ENCODE assay signal across 9 cellular contexts in genomic region chr2:100588071-100588786, GRCh38. TPM values are rescaled to one million over a fixed set of nuclear protein-coding genes. Genes with fewer than 3 reads are reported as not detected.
DNase-seq lines count a peak whose midpoint lies in the region; ATAC-seq and TF ChIP-seq lines count a peak whose summit lies in the region.
"Had no signal": no experiment of that assay in that cellular context is flagged by ENCODE, and none has a peak within 500 bp of the region (broad histone marks: within the 10 kb centered on the region; RNA-seq: fewer than 3 reads in every experiment).

No MANE protein-coding gene starts in this region.

- peaks cover 3% of the 10 kb centered on the region for H3K36me3 Mint-ChIP-seq in activated CD8-positive, alpha-beta T cell treated with anti-CD3 and anti-CD28 coated beads, Interleukin-2, amount 10 ng/mL, durations not matched to agents 7 days and 5 days (ENCODE audit: low read depth)
- H3K36me3 Mint-ChIP-seq: IgD-negative memory B cell had no signal

- no peaks in the 10 kb centered on the region for H3K27me3 ChIP-seq in lung (ENCODE audit: control insufficient read depth, insufficient read depth)

- no peak overlapping the region for H3K4me3 ChIP-seq in lung

- H3K36me3 ChIP-seq in lung (ENCODE audit: control insufficient read depth in 2 of 2, insufficient read depth in 2 of 2, low read length in 2 of 2), result no peaks in the 10 kb centered on the region

- peak; percentile 67 for ATAC-seq in GM18498 (IDR thresholded peaks at IDR 0.05; ENCODE audit: unreplicated experiment)
- peak; percentile 60 for ATAC-seq in HG03066 (IDR thresholded peaks at IDR 0.05; ENCODE audit: low read depth, unreplicated experiment)
- peak; percentile 91 for ATAC-seq in activated CD8-positive, alpha-beta T cell treated with anti-CD3 and anti-CD28 coated beads, Interleukin-2, amount 10 ng/mL, durations not matched to agents 7 days and 5 days
- ATAC-seq in lung (ENCODE audit: insufficient read depth, low FRiP score), result peak; percentile 34

- POLR2A ChIA-PET in activated CD8-positive, alpha-beta T cell treated with anti-CD3 and anti-CD28 coated beads, Interleukin-2, amount 10 ng/mL, durations not matched to agents 7 days and 5 days (lab: Charles Lee), result interaction anchor here (0.7 to 1.0 kb wide), 2 partner anchors 26 to 118 kb away, joined by 3 to 6 read pairs; partner anchors contain the start of genes NMS and PDCL3

- peaks cover 53% of the 10 kb centered on the region for H3K4me1 Mint-ChIP-seq in activated CD8-positive, alpha-beta T cell treated with anti-CD3 and anti-CD28 coated beads, Interleukin-2, amount 10 ng/mL, durations not matched to agents 7 days and 5 days (ENCODE audit: low read depth)

- CTCF ChIA-PET in activated CD8-positive, alpha-beta T cell treated with anti-CD3 and anti-CD28 coated beads, Interleukin-2, amount 10 ng/mL, durations not matched to agents 7 days and 5 days (lab: Charles Lee), result interaction anchor here (1.1 to 1.2 kb wide), 3 partner anchors 12 to 26 kb away, joined by 3 to 8 read pairs (median 3); partner anchors contain the start of gene PDCL3

- peaks cover 0 to 2% of the 10 kb centered on the region in 2 donors for H3K4me1 ChIP-seq in lung (ENCODE audit: control insufficient read depth in 2 of 2, insufficient read depth in 2 of 2, low read length in 2 of 2)

- no peaks in the 10 kb centered on the region for H3K9me3 ChIP-seq in lung (ENCODE audit: control insufficient read depth in 2 of 2, insufficient read depth in 1 of 2, low read length in 1 of 2)

- H3K27ac ChIP-seq in lung (ENCODE audit: low read depth in 1 of 2, low read length in 1 of 2), result no peak overlapping the region

- no peaks in the 10 kb centered on the region for H3K9me3 Mint-ChIP-seq in activated CD8-positive, alpha-beta T cell treated with anti-CD3 and anti-CD28 coated beads, Interleukin-2, amount 10 ng/mL, durations not matched to agents 7 days and 5 days (ENCODE audit: insufficient read depth)

- H3K4me3 Mint-ChIP-seq in activated CD8-positive, alpha-beta T cell treated with anti-CD3 and anti-CD28 coated beads, Interleukin-2, amount 10 ng/mL, durations not matched to agents 7 days and 5 days, result no peak overlapping the region
- H3K4me3 Mint-ChIP-seq: IgD-negative memory B cell had no signal

- H3K27me3 Mint-ChIP-seq in activated CD8-positive, alpha-beta T cell treated with anti-CD3 and anti-CD28 coated beads, Interleukin-2, amount 10 ng/mL, durations not matched to agents 7 days and 5 days (ENCODE audit: low read depth), result peaks cover 4% of the 10 kb centered on the region

- DNase-seq in activated CD8-positive, alpha-beta T cell treated with anti-CD3 and anti-CD28 coated beads, Interleukin-2, amount 10 ng/mL, durations not matched to agents 7 days and 5 days, result peak; percentile 47
- DNase-seq in lung (ENCODE audit: low spot score), result no peak
- DNase-seq in NCI-H2107 treated with DMSO at 0.1 percent for 48 hours (lab: John Stamatoyannopoulos, UW; ENCODE audit: unreplicated experiment), result no peak
- no peak for DNase-seq in NAMALWA (ENCODE audit: low spot score)
- no peak for DNase-seq in globus pallidus (ENCODE audit: low spot score)
- no peak for DNase-seq in ecto neural progenitor cell (ENCODE audit: low spot score)

- TF ChIP-seq CTCF in lung (IDR thresholded peaks at IDR 0.05; ENCODE audit: control extremely low read depth, extremely low read depth), result no peak

- WGBS in lung, 2 donors, result 70 to 75% methylated on average over 7 of the region's 7 CpGs

- peak overlapping the region; percentile 16 for H3K27ac Mint-ChIP-seq in activated CD8-positive, alpha-beta T cell treated with anti-CD3 and anti-CD28 coated beads, Interleukin-2, amount 10 ng/mL, durations not matched to agents 7 days and 5 days

RNA-seq across cellular contexts. Expression of gene PDCL3, which starts 25.4 kb away (rescaled TPM):
- total RNA-seq in activated CD8-positive, alpha-beta T cell treated with anti-CD3 and anti-CD28 coated beads, Interleukin-2, amount 10 ng/mL, durations not matched to agents 7 days and 5 days, result 10 to 100 TPM; 33.9 to 34.1 TPM
- total RNA-seq in lung, result 10 to 100 TPM in 1 of 2 donors, 1 to 10 TPM in 1; 8.2 to 19.7 TPM
- polyA plus RNA-seq in lung, result 10 to 100 TPM; 26.7 to 29.9 TPM

Comparison
In these comparisons a context has a peak if more than half of its experiments do, and no peak if none do; other contexts are left out.
1. ATAC-seq: peak in every context shown above with its lines; median percentile 91 in activated CD8-positive, alpha-beta T cell treated with anti-CD3 and anti-CD28 coated beads, Interleukin-2, amount 10 ng/mL, durations not matched to agents 7 days and 5 days; 67 in GM18498; 60 in HG03066; 34 in lung.